ENCODE assay signal across 11 cellular contexts in the genomic region with DNA sequence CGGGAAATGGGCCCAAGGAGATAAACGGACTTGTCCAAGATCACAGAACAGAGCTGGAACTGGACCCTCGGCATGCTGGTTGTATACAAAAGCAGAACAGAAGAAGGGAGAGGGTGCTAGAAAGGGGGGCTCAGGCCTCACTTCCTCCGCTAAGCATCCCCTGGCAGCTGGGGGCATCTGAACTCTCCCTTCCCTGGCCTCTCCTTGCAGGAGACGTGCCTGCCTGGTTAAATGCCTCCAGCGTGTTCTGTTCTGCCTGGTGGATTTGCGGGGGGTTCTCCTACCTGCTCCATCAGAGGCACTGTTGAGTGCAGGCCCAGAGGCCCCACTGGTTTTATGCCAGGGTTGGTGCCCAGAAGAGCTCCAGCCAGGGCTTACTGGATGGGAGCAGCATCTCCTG.
DNase-seq lines count a peak whose midpoint lies in the region; ATAC-seq and TF ChIP-seq lines count a peak whose summit lies in the region.
"Had no signal": no experiment of that assay in that cellular context is flagged by ENCODE, and none has a peak within 500 bp of the region (broad histone marks: within the 10 kb centered on the region; RNA-seq: fewer than 3 reads in every experiment).

No MANE protein-coding gene starts in this region.

- H2AFZ ChIP-seq in neural progenitor cell (replicated peaks) = no peak overlapping the region

- H3K9me3 Mint-ChIP-seq in neural progenitor cell = peaks cover 30% of the 10 kb centered on the region

- H3K36me3 ChIP-seq in SJCRH30 (no peaks in the 10 kb centered on the region), esophagus muscularis mucosa (no peaks in the 10 kb centered on the region), neural progenitor cell (no peaks in the 10 kb centered on the region), tibial artery (no peaks in the 10 kb centered on the region)

- no peak for ATAC-seq in GM19023 (IDR thresholded peaks at IDR 0.05; ENCODE audit: unreplicated experiment)
- ATAC-seq: naive thymus-derived CD8-positive, alpha-beta T cell had no signal

- H3K4me1 Mint-ChIP-seq in neural progenitor cell = peaks cover 55% of the 10 kb centered on the region
- H3K4me1 Mint-ChIP-seq: central memory CD8-positive, alpha-beta T cell had no signal

- no peak for TF ChIP-seq POLR2A in esophagus muscularis mucosa (IDR thresholded peaks at IDR 0.05; ENCODE audit: low read depth)

- TF ChIP-seq CTCF in esophagus muscularis mucosa (IDR thresholded peaks at IDR 0.05) (no peak), neural progenitor cell (IDR thresholded peaks at IDR 0.05) (no peak), tibial artery (IDR thresholded peaks at IDR 0.05) (no peak)

- peak overlapping the region; percentile 68 for H3K4me2 ChIP-seq in neural progenitor cell

- H3K27ac Mint-ChIP-seq in neural progenitor cell = peak overlapping the region; percentile 99

- peak overlapping the region; percentile 27 for H3K4me3 Mint-ChIP-seq in neural progenitor cell
- H3K4me3 Mint-ChIP-seq: central memory CD8-positive, alpha-beta T cell; naive thymus-derived CD8-positive, alpha-beta T cell had no signal

- peaks cover 22% of the 10 kb centered on the region for H3K4me1 ChIP-seq in SJCRH30
- peaks cover 34 to 61% (median 52%) of the 10 kb centered on the region in 4 donors for H3K4me1 ChIP-seq in esophagus muscularis mucosa
- peaks cover 47% of the 10 kb centered on the region for H3K4me1 ChIP-seq in neural progenitor cell
- H3K4me1 ChIP-seq in tibial artery = peaks cover 0 to 52% (median 42%) of the 10 kb centered on the region in 4 donors

- DNase-seq in SJCRH30 (no peak), esophagus muscularis mucosa (ENCODE audit: extremely low spot score) (no peak), neural progenitor cell (ENCODE audit: low spot score) (no peak), tibial artery (peak in 1 of 2 donors; percentile 62), NAMALWA (ENCODE audit: low spot score) (no peak)
- no peak for DNase-seq in activated naive CD4-positive, alpha-beta T cell treated with anti-CD3 and anti-CD28 coated beads, Interleukin-2, amount 50 U/mL, for 16 hours
- DNase-seq: MM.1S; naive thymus-derived CD8-positive, alpha-beta T cell; stimulated activated CD4-positive, alpha-beta T cell treated with anti-CD3 and anti-CD28 coated beads, Interleukin-4, amount 100 ng/mL, for 4 hours had no signal

- no peaks in the 10 kb centered on the region for H4K20me1 ChIP-seq in neural progenitor cell (ENCODE audit: low read depth)

- no peaks in the 10 kb centered on the region for H3K27me3 ChIP-seq in SJCRH30
- H3K27me3 ChIP-seq in esophagus muscularis mucosa = no peaks in the 10 kb centered on the region
- H3K27me3 ChIP-seq in neural progenitor cell = no peaks in the 10 kb centered on the region
- H3K27me3 ChIP-seq in tibial artery = no peaks in the 10 kb centered on the region

- H3K4me3 ChIP-seq in SJCRH30 (no peak overlapping the region; the same call in 1 of the 2 replicates), esophagus muscularis mucosa (peak overlapping the region; percentile 52 to 68 (median 60)), neural progenitor cell (no peak overlapping the region), tibial artery (peak overlapping the region; percentile 55 to 60)

- peaks cover 10% of the 10 kb centered on the region for H3K36me3 Mint-ChIP-seq in neural progenitor cell

- H3K79me2 ChIP-seq in neural progenitor cell (ENCODE audit: low read depth) = no peaks in the 10 kb centered on the region

- H3K9ac ChIP-seq in neural progenitor cell = no peak overlapping the region

- intact Hi-C loops in esophagus muscularis mucosa (cut with DNase I) (loop anchor here (10.0 kb wide), 1 partner anchor 77 kb away; no protein-coding TSS in a partner anchor), tibial artery (cut with DNase I; ENCODE audit: low total_unique reads) (no loop called here)

- H3F3A ChIP-seq in neural progenitor cell (ENCODE audit: low read depth) = peaks cover 53% of the 10 kb centered on the region

- WGBS in esophagus muscularis mucosa = 78% methylated on average over 3 of the region's 7 CpGs

- H3K27ac ChIP-seq in SJCRH30 (peak overlapping the region; percentile 76; the same call in 1 of the 2 replicates), esophagus muscularis mucosa (replicated peaks in 1 of 4) (peak overlapping the region; percentile 81 to 90 (median 85)), neural progenitor cell (peak overlapping the region; percentile 97), tibial artery (peak overlapping the region; percentile 75 to 85)

- TF ChIP-seq EP300 in esophagus muscularis mucosa (IDR thresholded peaks at IDR 0.05) = no peak

- H3K9me3 ChIP-seq in SJCRH30 (replicated peaks) = no peaks in the 10 kb centered on the region
- no peaks in the 10 kb centered on the region for H3K9me3 ChIP-seq in esophagus muscularis mucosa
- H3K9me3 ChIP-seq in neural progenitor cell (ENCODE audit: low read depth) = no peaks in the 10 kb centered on the region
- no peaks in the 10 kb centered on the region for H3K9me3 ChIP-seq in tibial artery

- H3K27me3 Mint-ChIP-seq in neural progenitor cell (ENCODE audit: insufficient read depth, low read depth) = peaks cover 17% of the 10 kb centered on the region
- H3K27me3 Mint-ChIP-seq: central memory CD8-positive, alpha-beta T cell; naive thymus-derived CD8-positive, alpha-beta T cell had no signal

Comparison
In these comparisons a context has a peak if more than half of its experiments do, and no peak if none do; other contexts are left out.
1. H3K4me3 ChIP-seq: peak in esophagus muscularis mucosa (4 of 4) and tibial artery (2 of 2); none in SJCRH30 (single experiment) and neural progenitor cell (single experiment).
2. Peak in every context shown above with its lines, with median percentiles within 50 percentile points of each other: H3K27ac ChIP-seq.